ENCODE assay signal across 8 cellular contexts in the genomic region with DNA sequence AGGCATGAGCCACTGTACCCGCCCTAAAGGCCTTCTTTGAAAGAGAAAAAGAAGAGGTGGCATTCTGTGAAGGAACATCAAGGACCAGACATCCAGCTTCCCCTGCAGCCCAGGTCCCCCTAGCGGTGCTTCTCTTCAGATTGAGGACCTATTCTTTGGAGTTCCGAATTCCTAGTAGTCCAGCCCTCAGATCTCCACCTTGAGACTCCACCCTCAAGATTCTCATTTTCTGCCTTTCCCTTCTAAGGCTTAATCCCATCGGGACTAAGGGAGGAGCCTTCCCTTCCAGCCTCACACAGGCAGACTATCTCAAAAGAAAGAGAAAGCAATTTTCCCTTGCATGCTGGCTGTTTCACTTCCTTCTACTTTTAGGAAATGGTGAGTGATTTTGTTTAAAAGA. TPM values are rescaled to one million over a fixed set of nuclear protein-coding genes. Genes with fewer than 3 reads are reported as not detected.
DNase-seq lines count a peak whose midpoint lies in the region; ATAC-seq and TF ChIP-seq lines count a peak whose summit lies in the region.

No MANE protein-coding gene starts in this region.

- CTCF ChIA-PET in WTC11 (lab: Charles Lee): interaction anchor here (0.6 to 3.1 kb wide), 19 partner anchors 9 to 200 kb away, joined by 3 to 27 read pairs (median 5); a partner anchor contains a TSS

- ATAC-seq in WTC11: peak; percentile 94
- ATAC-seq in GM19324 (IDR thresholded peaks at IDR 0.05; ENCODE audit: low FRiP score, unreplicated experiment): no peak
- ATAC-seq in HG03045 (IDR thresholded peaks at IDR 0.05; ENCODE audit: unreplicated experiment): no peak
- no peak for ATAC-seq in GM21367 (IDR thresholded peaks at IDR 0.05; ENCODE audit: unreplicated experiment)

- no peaks in the 10 kb centered on the region; the same call in 1 of the 2 replicates for H3K4me1 Mint-ChIP-seq in WTC11
- no peaks in the 10 kb centered on the region for H3K4me1 Mint-ChIP-seq in neural crest cell

- peaks cover 4% of the 10 kb centered on the region; the same call in 1 of the 2 replicates for H3K9me3 Mint-ChIP-seq in WTC11
- H3K9me3 Mint-ChIP-seq in neural crest cell: no peaks in the 10 kb centered on the region

- TF ChIP-seq CTCF in WTC11 (IDR thresholded peaks at IDR 0.05): peak; percentile 54
- TF ChIP-seq CTCF in neural crest cell (conservative IDR thresholded peaks at IDR 0.05): peak; percentile 56

- no peak for TF ChIP-seq EP300 in Ishikawa (IDR thresholded peaks at IDR 0.05; ENCODE audit: borderline replicate concordance)

- DNase-seq in DMS 273 treated with DMSO at 0.1 percent for 48 hours (lab: John Stamatoyannopoulos, UW) (peak; percentile 25), WTC11 (ENCODE audit: low spot score) (peak; percentile 72), erythroblast (lab: John Stamatoyannopoulos, UW) (peak; percentile 6 to 20), neural crest cell (ENCODE audit: low read depth, low spot score) (peak; percentile 15)

- TF ChIP-seq RAD21 in Ishikawa (IDR thresholded peaks at IDR 0.05; ENCODE audit: low read depth): peak; percentile 67

- TF ChIP-seq POLR2A in erythroblast (IDR thresholded peaks at IDR 0.05; ENCODE audit: low read length): no peak

- H3K27me3 Mint-ChIP-seq in WTC11 (ENCODE audit: low read depth) (no peaks in the 10 kb centered on the region), neural crest cell (ENCODE audit: low read depth) (peaks cover 15% of the 10 kb centered on the region)

- POLR2A ChIA-PET in WTC11 (lab: Charles Lee): interaction anchor here (1.1 kb wide), 1 partner anchor 128 kb away, joined by 4 read pairs; a partner anchor contains a TSS

- H3K27ac Mint-ChIP-seq in WTC11 (no peak overlapping the region), neural crest cell (ENCODE audit: unreplicated experiment) (no peak overlapping the region)

- H3K4me3 Mint-ChIP-seq in WTC11 (no peak overlapping the region), neural crest cell (no peak overlapping the region)

- H3K36me3 Mint-ChIP-seq in WTC11 (no peaks in the 10 kb centered on the region), neural crest cell (ENCODE audit: low read depth) (no peaks in the 10 kb centered on the region)

TF ChIP-seq in Ishikawa, 13 proteins besides CTCF, POLR2A, EP300 and RAD21:
- TF ChIP-seq EGR1 (IDR thresholded peaks at IDR 0.05): no peak
- no peak for TF ChIP-seq YY1 (IDR thresholded peaks at IDR 0.05; ENCODE audit: low read depth)
- no peak for TF ChIP-seq TCF12 (IDR thresholded peaks at IDR 0.05; ENCODE audit: low read depth)
- no peak for TF ChIP-seq CEBPB (IDR thresholded peaks at IDR 0.05)
- TF ChIP-seq, protein P1, sequence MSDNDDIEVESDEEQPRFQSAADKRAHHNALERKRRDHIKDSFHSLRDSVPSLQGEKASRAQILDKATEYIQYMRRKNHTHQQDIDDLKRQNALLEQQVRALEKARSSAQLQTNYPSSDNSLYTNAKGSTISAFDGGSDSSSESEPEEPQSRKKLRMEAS (IDR thresholded peaks at IDR 0.05): no peak
- TF ChIP-seq TAF1 (IDR thresholded peaks at IDR 0.05; ENCODE audit: low read depth): no peak
- TF ChIP-seq FOXM1 (IDR thresholded peaks at IDR 0.05; ENCODE audit: borderline replicate concordance, low read depth): no peak
- no peak for TF ChIP-seq NFIC (IDR thresholded peaks at IDR 0.05)
- no peak for TF ChIP-seq TEAD4 (IDR thresholded peaks at IDR 0.05)

TF ChIP-seq in WTC11, 78 proteins besides CTCF, POLR2A, EP300 and RAD21 (continues in another document):
- TF ChIP-seq, protein P2, sequence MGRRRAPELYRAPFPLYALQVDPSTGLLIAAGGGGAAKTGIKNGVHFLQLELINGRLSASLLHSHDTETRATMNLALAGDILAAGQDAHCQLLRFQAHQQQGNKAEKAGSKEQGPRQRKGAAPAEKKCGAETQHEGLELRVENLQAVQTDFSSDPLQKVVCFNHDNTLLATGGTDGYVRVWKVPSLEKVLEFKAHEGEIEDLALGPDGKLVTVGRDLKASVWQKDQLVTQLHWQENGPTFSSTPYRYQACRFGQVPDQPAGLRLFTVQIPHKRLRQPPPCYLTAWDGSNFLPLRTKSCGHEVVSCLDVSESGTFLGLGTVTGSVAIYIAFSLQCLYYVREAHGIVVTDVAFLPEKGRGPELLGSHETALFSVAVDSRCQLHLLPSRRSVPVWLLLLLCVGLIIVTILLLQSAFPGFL (CRISPR knock-in tag; IDR thresholded peaks at IDR 0.05; ENCODE audit: borderline replicate concordance): no peak
- TF ChIP-seq HMGA2 (CRISPR knock-in tag; IDR thresholded peaks at IDR 0.05) (no peak), EMX1 (CRISPR knock-in tag; IDR thresholded peaks at IDR 0.05) (no peak), JAZF1 (CRISPR knock-in tag; IDR thresholded peaks at IDR 0.05) (no peak)
- TF ChIP-seq, protein P3, sequence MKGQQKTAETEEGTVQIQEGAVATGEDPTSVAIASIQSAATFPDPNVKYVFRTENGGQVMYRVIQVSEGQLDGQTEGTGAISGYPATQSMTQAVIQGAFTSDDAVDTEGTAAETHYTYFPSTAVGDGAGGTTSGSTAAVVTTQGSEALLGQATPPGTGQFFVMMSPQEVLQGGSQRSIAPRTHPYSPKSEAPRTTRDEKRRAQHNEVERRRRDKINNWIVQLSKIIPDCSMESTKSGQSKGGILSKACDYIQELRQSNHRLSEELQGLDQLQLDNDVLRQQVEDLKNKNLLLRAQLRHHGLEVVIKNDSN (CRISPR knock-in tag; IDR thresholded peaks at IDR 0.05): no peak
- TF ChIP-seq, protein P4, sequence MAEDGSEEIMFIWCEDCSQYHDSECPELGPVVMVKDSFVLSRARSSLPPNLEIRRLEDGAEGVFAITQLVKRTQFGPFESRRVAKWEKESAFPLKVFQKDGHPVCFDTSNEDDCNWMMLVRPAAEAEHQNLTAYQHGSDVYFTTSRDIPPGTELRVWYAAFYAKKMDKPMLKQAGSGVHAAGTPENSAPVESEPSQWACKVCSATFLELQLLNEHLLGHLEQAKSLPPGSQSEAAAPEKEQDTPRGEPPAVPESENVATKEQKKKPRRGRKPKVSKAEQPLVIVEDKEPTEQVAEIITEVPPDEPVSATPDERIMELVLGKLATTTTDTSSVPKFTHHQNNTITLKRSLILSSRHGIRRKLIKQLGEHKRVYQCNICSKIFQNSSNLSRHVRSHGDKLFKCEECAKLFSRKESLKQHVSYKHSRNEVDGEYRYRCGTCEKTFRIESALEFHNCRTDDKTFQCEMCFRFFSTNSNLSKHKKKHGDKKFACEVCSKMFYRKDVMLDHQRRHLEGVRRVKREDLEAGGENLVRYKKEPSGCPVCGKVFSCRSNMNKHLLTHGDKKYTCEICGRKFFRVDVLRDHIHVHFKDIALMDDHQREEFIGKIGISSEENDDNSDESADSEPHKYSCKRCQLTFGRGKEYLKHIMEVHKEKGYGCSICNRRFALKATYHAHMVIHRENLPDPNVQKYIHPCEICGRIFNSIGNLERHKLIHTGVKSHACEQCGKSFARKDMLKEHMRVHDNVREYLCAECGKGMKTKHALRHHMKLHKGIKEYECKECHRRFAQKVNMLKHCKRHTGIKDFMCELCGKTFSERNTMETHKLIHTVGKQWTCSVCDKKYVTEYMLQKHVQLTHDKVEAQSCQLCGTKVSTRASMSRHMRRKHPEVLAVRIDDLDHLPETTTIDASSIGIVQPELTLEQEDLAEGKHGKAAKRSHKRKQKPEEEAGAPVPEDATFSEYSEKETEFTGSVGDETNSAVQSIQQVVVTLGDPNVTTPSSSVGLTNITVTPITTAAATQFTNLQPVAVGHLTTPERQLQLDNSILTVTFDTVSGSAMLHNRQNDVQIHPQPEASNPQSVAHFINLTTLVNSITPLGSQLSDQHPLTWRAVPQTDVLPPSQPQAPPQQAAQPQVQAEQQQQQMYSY (CRISPR knock-in tag; IDR thresholded peaks at IDR 0.05): no peak; the same call in 1 of the 2 replicates
- TF ChIP-seq, protein P5, sequence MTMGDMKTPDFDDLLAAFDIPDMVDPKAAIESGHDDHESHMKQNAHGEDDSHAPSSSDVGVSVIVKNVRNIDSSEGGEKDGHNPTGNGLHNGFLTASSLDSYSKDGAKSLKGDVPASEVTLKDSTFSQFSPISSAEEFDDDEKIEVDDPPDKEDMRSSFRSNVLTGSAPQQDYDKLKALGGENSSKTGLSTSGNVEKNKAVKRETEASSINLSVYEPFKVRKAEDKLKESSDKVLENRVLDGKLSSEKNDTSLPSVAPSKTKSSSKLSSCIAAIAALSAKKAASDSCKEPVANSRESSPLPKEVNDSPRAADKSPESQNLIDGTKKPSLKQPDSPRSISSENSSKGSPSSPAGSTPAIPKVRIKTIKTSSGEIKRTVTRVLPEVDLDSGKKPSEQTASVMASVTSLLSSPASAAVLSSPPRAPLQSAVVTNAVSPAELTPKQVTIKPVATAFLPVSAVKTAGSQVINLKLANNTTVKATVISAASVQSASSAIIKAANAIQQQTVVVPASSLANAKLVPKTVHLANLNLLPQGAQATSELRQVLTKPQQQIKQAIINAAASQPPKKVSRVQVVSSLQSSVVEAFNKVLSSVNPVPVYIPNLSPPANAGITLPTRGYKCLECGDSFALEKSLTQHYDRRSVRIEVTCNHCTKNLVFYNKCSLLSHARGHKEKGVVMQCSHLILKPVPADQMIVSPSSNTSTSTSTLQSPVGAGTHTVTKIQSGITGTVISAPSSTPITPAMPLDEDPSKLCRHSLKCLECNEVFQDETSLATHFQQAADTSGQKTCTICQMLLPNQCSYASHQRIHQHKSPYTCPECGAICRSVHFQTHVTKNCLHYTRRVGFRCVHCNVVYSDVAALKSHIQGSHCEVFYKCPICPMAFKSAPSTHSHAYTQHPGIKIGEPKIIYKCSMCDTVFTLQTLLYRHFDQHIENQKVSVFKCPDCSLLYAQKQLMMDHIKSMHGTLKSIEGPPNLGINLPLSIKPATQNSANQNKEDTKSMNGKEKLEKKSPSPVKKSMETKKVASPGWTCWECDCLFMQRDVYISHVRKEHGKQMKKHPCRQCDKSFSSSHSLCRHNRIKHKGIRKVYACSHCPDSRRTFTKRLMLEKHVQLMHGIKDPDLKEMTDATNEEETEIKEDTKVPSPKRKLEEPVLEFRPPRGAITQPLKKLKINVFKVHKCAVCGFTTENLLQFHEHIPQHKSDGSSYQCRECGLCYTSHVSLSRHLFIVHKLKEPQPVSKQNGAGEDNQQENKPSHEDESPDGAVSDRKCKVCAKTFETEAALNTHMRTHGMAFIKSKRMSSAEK (CRISPR knock-in tag; IDR thresholded peaks at IDR 0.05; ENCODE audit: borderline replicate concordance): no peak

RNA-seq across cellular contexts. Expression of a gene that starts 32.5 kb away (rescaled TPM):
- total RNA-seq in WTC11 (2021) (not detected in 3 replicates), neural crest cell (not detected in 2 replicates)

RNA-seq across cellular contexts. Expression of a gene that starts 59.3 kb away (rescaled TPM):
- total RNA-seq in WTC11 (2021) (not detected in 3 replicates), neural crest cell (not detected in 2 replicates)

Comparison
In these comparisons a context has a peak if more than half of its experiments do, and no peak if none do; other contexts are left out.
1. DNase-seq: peak in every context shown above with its lines; median percentile 72 in WTC11; 25 in DMS 273 treated with DMSO at 0.1 percent for 48 hours; 15 in neural crest cell; 13 in erythroblast.